ENCODE assay signal across 22 cellular contexts in genomic region chr2:67066782-67067181, GRCh38.
"Had no signal": no experiment of that assay in that cellular context is flagged by ENCODE, and none has a peak within 500 bp of the region (broad histone marks: within the 10 kb centered on the region; RNA-seq: fewer than 3 reads in every experiment).

No MANE protein-coding gene starts in this region.

- H3K36me3 ChIP-seq: esophagus muscularis mucosa, gastrocnemius medialis, heart right ventricle, neutrophil, right lobe of liver, suprapubic skin, thyroid gland, upper lobe of left lung, uterus had no signal

- H3K4me1 Mint-ChIP-seq: naive thymus-derived CD8-positive, alpha-beta T cell; stimulated activated effector memory CD8-positive, alpha-beta T cell treated with anti-CD3 and anti-CD28 coated beads, Interleukin-12 subunit alpha, Interleukin-12 subunit beta, amount 100 ng/mL, for 72 hours had no signal

- H3K9me3 ChIP-seq: esophagus muscularis mucosa, gastrocnemius medialis, neutrophil, psoas muscle, right lobe of liver, suprapubic skin, thyroid gland, upper lobe of left lung, uterus had no signal

- H3K4me3 Mint-ChIP-seq: effector memory CD8-positive, alpha-beta T cell; naive thymus-derived CD8-positive, alpha-beta T cell; stimulated activated effector memory CD8-positive, alpha-beta T cell treated with anti-CD3 and anti-CD28 coated beads, Interleukin-12 subunit alpha, Interleukin-12 subunit beta, amount 100 ng/mL, for 72 hours had no signal

- H3K27ac ChIP-seq: epithelial cell of prostate, esophagus muscularis mucosa, gastrocnemius medialis, heart right ventricle, neutrophil, psoas muscle, right lobe of liver, suprapubic skin, thyroid gland, upper lobe of left lung had no signal

- H3K27ac Mint-ChIP-seq: effector memory CD8-positive, alpha-beta T cell; naive thymus-derived CD8-positive, alpha-beta T cell; stimulated activated effector memory CD8-positive, alpha-beta T cell treated with anti-CD3 and anti-CD28 coated beads, Interleukin-12 subunit alpha, Interleukin-12 subunit beta, amount 100 ng/mL, for 72 hours had no signal

- H3K27me3 Mint-ChIP-seq: effector memory CD8-positive, alpha-beta T cell; naive thymus-derived CD8-positive, alpha-beta T cell had no signal

- DNase-seq: effector memory CD8-positive, alpha-beta T cell; gastrocnemius medialis; heart right ventricle; hypothalamus; islet precursor cell; mammary epithelial cell; naive thymus-derived CD8-positive, alpha-beta T cell; psoas muscle; retina; right lobe of liver; stimulated activated CD4-positive, alpha-beta T cell treated with anti-CD3 and anti-CD28 coated beads, Interleukin-4, amount 100 ng/mL, for 1 hour; stimulated activated CD8-positive, alpha-beta memory T cell treated with anti-CD3 and anti-CD28 coated beads, Interleukin-4, amount 100 ng/mL, for 48 hours; stimulated activated naive CD8-positive, alpha-beta T cell treated with anti-CD3 and anti-CD28 coated beads, Interleukin-15, Interleukin-2, amounts not matched to agents 100 U/mL and 50 U/mL, for 24 hours; thyroid gland; upper lobe of left lung; uterus had no signal

- H3K4me1 ChIP-seq: gastrocnemius medialis, heart right ventricle, psoas muscle, suprapubic skin, thyroid gland, upper lobe of left lung, uterus had no signal

- H3K4me3 ChIP-seq: esophagus muscularis mucosa, gastrocnemius medialis, heart right ventricle, psoas muscle, right lobe of liver, suprapubic skin, thyroid gland, upper lobe of left lung, uterus had no signal

- H3K27me3 ChIP-seq: esophagus muscularis mucosa, gastrocnemius medialis, neutrophil, right lobe of liver, suprapubic skin, thyroid gland, upper lobe of left lung, uterus had no signal

- ATAC-seq: effector memory CD8-positive, alpha-beta T cell; gastrocnemius medialis; heart right ventricle; left lobe of liver; naive thymus-derived CD8-positive, alpha-beta T cell; psoas muscle; right lobe of liver; stimulated activated effector memory CD8-positive, alpha-beta T cell treated with anti-CD3 and anti-CD28 coated beads, Interleukin-12 subunit alpha, Interleukin-12 subunit beta, amount 100 ng/mL, for 72 hours; stimulated activated naive CD8-positive, alpha-beta T cell treated with anti-CD3 and anti-CD28 coated beads, Interleukin-15, Interleukin-2, amounts not matched to agents 100 U/mL and 50 U/mL, for 24 hours had no signal

- H3K36me3 Mint-ChIP-seq: naive thymus-derived CD8-positive, alpha-beta T cell; stimulated activated effector memory CD8-positive, alpha-beta T cell treated with anti-CD3 and anti-CD28 coated beads, Interleukin-12 subunit alpha, Interleukin-12 subunit beta, amount 100 ng/mL, for 72 hours had no signal
